Comparison of ENCODE assay signal across 8 cellular contexts in genomic region chr4:76250962-76251361, GRCh38.
A peak's percentile ranks its signal among the peaks of the same experiment; 100 is the strongest.
DNase-seq lines count a peak whose midpoint lies in the region; ATAC-seq and FAIRE-seq lines count a peak whose summit lies in the region.

No MANE protein-coding gene starts in this region.

- peak overlapping the region; percentile 88 for H2AFZ ChIP-seq in ACC112 (ENCODE audit: low read length, unreplicated experiment)

- peak overlapping the region; percentile 50 to 60 for H3K9ac ChIP-seq in duodenal mucosa (ENCODE audit: low read depth in 1 of 2, low read length in 2 of 2)

- H3K9me3 Mint-ChIP-seq in stimulated activated memory B cell treated with anti-CD40 and anti-IgM and Interleukin-4, amounts not matched to agents 10 μg/mL and 1 μg/mL and 100 μg/mL, for 72 hours: no peaks in the 10 kb centered on the region

- H3K27me3 Mint-ChIP-seq in stimulated activated memory B cell treated with anti-CD40 and anti-IgM and Interleukin-4, amounts not matched to agents 10 μg/mL and 1 μg/mL and 100 μg/mL, for 72 hours: peaks cover 92% of the 10 kb centered on the region

- H3K9me3 ChIP-seq in duodenal mucosa (ENCODE audit: control insufficient read depth in 1 of 2, low read length in 2 of 2) (no peaks in the 10 kb centered on the region), muscle layer of duodenum (ENCODE audit: control insufficient read depth in 1 of 2, low read length in 2 of 2) (no peaks in the 10 kb centered on the region)

- H3K4me1 ChIP-seq in ACC112 (ENCODE audit: control insufficient read depth, insufficient read depth, low read length, unreplicated experiment) (peaks cover 3% of the 10 kb centered on the region), duodenal mucosa (ENCODE audit: control insufficient read depth in 1 of 2, insufficient read depth in 2 of 2, low read length in 2 of 2) (peaks cover 6 to 10% of the 10 kb centered on the region in 2 donors), muscle layer of duodenum (ENCODE audit: control insufficient read depth in 1 of 2, insufficient read depth in 2 of 2, low read length in 2 of 2) (peaks cover 0 to 7% of the 10 kb centered on the region in 2 donors)

- no peaks in the 10 kb centered on the region for H3K79me2 ChIP-seq in ACC112 (ENCODE audit: control insufficient read depth, insufficient read depth, low read length, unreplicated experiment)

- H3K36me3 ChIP-seq in ACC112 (ENCODE audit: insufficient read depth, low read length): no peaks in the 10 kb centered on the region
- no peaks in the 10 kb centered on the region for H3K36me3 ChIP-seq in duodenal mucosa (ENCODE audit: control insufficient read depth in 1 of 2, insufficient read depth in 2 of 2, low read length in 2 of 2)
- no peaks in the 10 kb centered on the region for H3K36me3 ChIP-seq in muscle layer of duodenum (ENCODE audit: control insufficient read depth in 1 of 2, insufficient read depth in 2 of 2, low read length in 2 of 2)

- H3K27ac ChIP-seq in ACC112 (ENCODE audit: low read depth, low read length) (no peak overlapping the region), duodenal mucosa (ENCODE audit: low read depth, low read length) (no peak overlapping the region), muscle layer of duodenum (ENCODE audit: low read length) (no peak overlapping the region)

- ATAC-seq in stimulated activated memory B cell treated with anti-CD40 and anti-IgM and Interleukin-4, amounts not matched to agents 10 μg/mL and 1 μg/mL and 100 μg/mL, for 72 hours: no peak

- no peak overlapping the region for H3K4me3 Mint-ChIP-seq in stimulated activated memory B cell treated with anti-CD40 and anti-IgM and Interleukin-4, amounts not matched to agents 10 μg/mL and 1 μg/mL and 100 μg/mL, for 72 hours

- no peak overlapping the region for H3K27ac Mint-ChIP-seq in stimulated activated memory B cell treated with anti-CD40 and anti-IgM and Interleukin-4, amounts not matched to agents 10 μg/mL and 1 μg/mL and 100 μg/mL, for 72 hours

- H3K27me3 ChIP-seq in ACC112 (ENCODE audit: insufficient read depth, low read length) (peaks cover 84% of the 10 kb centered on the region), duodenal mucosa (ENCODE audit: control insufficient read depth in 1 of 2, insufficient read depth in 2 of 2, low read length in 2 of 2) (peaks cover 0 to 4% of the 10 kb centered on the region in 2 donors), muscle layer of duodenum (ENCODE audit: low read depth, low read length) (no peaks in the 10 kb centered on the region)

- H3K4me3 ChIP-seq in ACC112 (ENCODE audit: low read depth, low read length): peak overlapping the region; percentile 84
- peak overlapping the region; percentile 70 to 87 for H3K4me3 ChIP-seq in duodenal mucosa (ENCODE audit: low read depth in 1 of 2, low read length in 2 of 2)
- H3K4me3 ChIP-seq in muscle layer of duodenum (ENCODE audit: low read depth in 1 of 2, low read length in 2 of 2): peak overlapping the region; percentile 82 to 86

- DNase-seq in NCI-H146 treated with DMSO at 0.1 percent for 48 hours (lab: John Stamatoyannopoulos, UW; ENCODE audit: unreplicated experiment) (peak; percentile 60), HTR-8/SVneo (ENCODE audit: insufficient read length, low spot score) (no peak), cortex of kidney (lab: John Stamatoyannopoulos, UW) (no peak), NAMALWA (ENCODE audit: low spot score) (no peak)

- H3K4me1 Mint-ChIP-seq in stimulated activated memory B cell treated with anti-CD40 and anti-IgM and Interleukin-4, amounts not matched to agents 10 μg/mL and 1 μg/mL and 100 μg/mL, for 72 hours: peaks cover 8% of the 10 kb centered on the region

- no peak for FAIRE-seq in HTR-8/SVneo (lab: Jason Lieb, UNC)

- H3K36me3 Mint-ChIP-seq in stimulated activated memory B cell treated with anti-CD40 and anti-IgM and Interleukin-4, amounts not matched to agents 10 μg/mL and 1 μg/mL and 100 μg/mL, for 72 hours: no peaks in the 10 kb centered on the region
